6 cellular contexts compared by ENCODE assay signal in genomic region chr7:13806089-13806867, GRCh38.
A peak's percentile ranks its signal among the peaks of the same experiment; 100 is the strongest.
DNase-seq lines count a peak whose midpoint lies in the region; TF ChIP-seq lines count a peak whose summit lies in the region.
"Not testable (repeated sequence)": the region's sequence is repeated elsewhere in the genome, so short reads cannot be mapped to it uniquely, and the experiment has no call there.

No MANE protein-coding gene starts in this region.

- not testable (repeated sequence) for H3K27me3 Mint-ChIP-seq in brain; glutamatergic neuron (ENCODE audit: unreplicated experiment); neural crest cell (ENCODE audit: low read depth)

- not testable (repeated sequence) for H3K27ac Mint-ChIP-seq in brain
- H3K27ac Mint-ChIP-seq in glutamatergic neuron (ENCODE audit: unreplicated experiment) = peak overlapping the region; percentile 89
- peak overlapping the region; percentile 92 for H3K27ac Mint-ChIP-seq in neural crest cell (ENCODE audit: unreplicated experiment)

- not testable (repeated sequence) for H3K36me3 ChIP-seq in H7 (replicated peaks; ENCODE audit: control insufficient read depth, insufficient read depth, low read length); NT2/D1 (ENCODE audit: insufficient read depth, insufficient read length, low read length); iPS-15b (ENCODE audit: control insufficient read depth, insufficient read depth, low read length)

- H3K4me1 Mint-ChIP-seq in brain; glutamatergic neuron (ENCODE audit: low read depth, unreplicated experiment): not testable (repeated sequence)
- H3K4me1 Mint-ChIP-seq in neural crest cell = peaks cover 17% of the 10 kb centered on the region

- peak overlapping the region; percentile 51 for H3K4me3 ChIP-seq in H7 (ENCODE audit: insufficient read depth, low read depth, low read length)
- H3K4me3 ChIP-seq in NT2/D1 (ENCODE audit: insufficient read length, low read depth) = peak overlapping the region; percentile 56
- peak overlapping the region; percentile 59 for H3K4me3 ChIP-seq in iPS-15b (ENCODE audit: low read depth, low read length)

- H3K9me3 Mint-ChIP-seq in brain (peaks cover 13 to 25% (median 19%) of the 10 kb centered on the region in 5 experiments), neural crest cell (peaks cover 15% of the 10 kb centered on the region)
- not testable (repeated sequence) for H3K9me3 Mint-ChIP-seq in glutamatergic neuron (ENCODE audit: unreplicated experiment)

- H3K4me1 ChIP-seq in NT2/D1 (ENCODE audit: insufficient read depth, insufficient read length); iPS-15b (ENCODE audit: control insufficient read depth, insufficient read depth, low read length): not testable (repeated sequence)

- DNase-seq in H7; NT2/D1 (ENCODE audit: low read depth, low spot score): not testable (repeated sequence)
- DNase-seq in glutamatergic neuron (peak; percentile 44), neural crest cell (ENCODE audit: low read depth, low spot score) (peak; percentile 20)

- H3K9me3 ChIP-seq in NT2/D1 (ENCODE audit: insufficient read depth, low read length); iPS-15b (ENCODE audit: control insufficient read depth, insufficient read depth, low read length): not testable (repeated sequence)

- H3K27me3 ChIP-seq in H7 (ENCODE audit: control insufficient read depth, insufficient read depth, low read length); NT2/D1 (ENCODE audit: insufficient read depth, insufficient read length); iPS-15b (ENCODE audit: control insufficient read depth, insufficient read depth, low read length): not testable (repeated sequence)

- not testable (repeated sequence) for TF ChIP-seq CTCF in brain (conservative IDR thresholded peaks at IDR 0.05); glutamatergic neuron (IDR thresholded peaks at IDR 0.05; ENCODE audit: partially characterized antibody, unreplicated experiment); neural crest cell (conservative IDR thresholded peaks at IDR 0.05)

- H3K4me3 Mint-ChIP-seq in brain (peak overlapping the region in 4 of 5 experiments; percentile 20 to 78 (median 41)), glutamatergic neuron (ENCODE audit: unreplicated experiment) (peak overlapping the region; percentile 92), neural crest cell (peak overlapping the region; percentile 93)

- H3K36me3 Mint-ChIP-seq in brain; glutamatergic neuron (ENCODE audit: unreplicated experiment): not testable (repeated sequence)
- H3K36me3 Mint-ChIP-seq in neural crest cell (ENCODE audit: low read depth) = peaks cover 20% of the 10 kb centered on the region

- H3K9ac ChIP-seq in NT2/D1 (ENCODE audit: insufficient read length, low read depth) (peak overlapping the region; percentile 44), iPS-15b (ENCODE audit: low read depth, low read length) (peak overlapping the region; percentile 24)

Comparison
In these comparisons a context has a peak if more than half of its experiments do, and no peak if none do; other contexts are left out.
1. H3K4me3 Mint-ChIP-seq: peak in every context shown above with its lines; median percentile 93 in neural crest cell; 92 in glutamatergic neuron; 41 in brain.